ENCODE assay signal across 26 cellular contexts in the genomic region with DNA sequence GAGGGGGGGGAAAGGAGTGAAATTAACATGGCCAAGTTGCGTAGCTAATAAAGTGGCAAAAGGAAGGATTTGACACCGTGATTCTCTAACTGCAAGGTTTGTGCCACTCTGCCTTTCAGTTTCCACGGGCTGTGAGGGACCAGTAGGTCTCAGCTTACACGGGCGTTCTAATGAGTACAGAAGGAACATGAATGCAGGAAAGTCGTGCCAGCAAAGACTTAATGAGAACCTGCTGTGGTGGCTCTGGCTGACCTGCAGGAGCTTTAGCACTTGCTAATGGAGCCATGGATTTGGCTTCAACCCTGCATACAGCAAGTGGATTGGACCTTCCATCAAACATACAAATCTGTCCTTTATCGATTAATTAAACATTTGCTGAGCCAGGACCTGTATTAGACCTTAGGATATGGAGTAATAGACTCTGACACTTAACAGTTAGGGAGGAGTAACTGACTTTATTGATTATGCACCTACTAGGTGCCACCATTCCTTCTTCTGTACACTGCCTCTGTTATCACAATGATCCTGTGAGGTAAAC. TPM values are rescaled to one million over a fixed set of nuclear protein-coding genes. Genes with fewer than 3 reads are reported as not detected.
A peak's percentile ranks its signal among the peaks of the same experiment; 100 is the strongest.
DNase-seq lines count a peak whose midpoint lies in the region; TF ChIP-seq lines count a peak whose summit lies in the region.
"Had no signal": no experiment of that assay in that cellular context is flagged by ENCODE, and none has a peak within 500 bp of the region (broad histone marks: within the 10 kb centered on the region; RNA-seq: fewer than 3 reads in every experiment).

No MANE protein-coding gene starts in this region.

- CTCF ChIA-PET in activated naive CD4-positive, alpha-beta T cell treated with anti-CD3 and anti-CD28 coated beads, Interleukin-2, amount 10 ng/mL, durations not matched to agents 7 days and 5 days (lab: Charles Lee), result interaction anchor here (1.0 kb wide), 1 partner anchor 9 kb away, joined by 4 read pairs; no protein-coding TSS in a partner anchor

- TF ChIP-seq CTCF in brain (conservative IDR thresholded peaks at IDR 0.05) (no peak), nephron progenitor cell (IDR thresholded peaks at IDR 0.05) (no peak)

- DNase-seq in DMS 273 (lab: John Stamatoyannopoulos, UW; ENCODE audit: unreplicated experiment), result peak; percentile 46
- DNase-seq in DMS 273 treated with DMSO at 0.1 percent for 48 hours (lab: John Stamatoyannopoulos, UW), result no peak
- peak; percentile 12 for DNase-seq in GM04504 (ENCODE audit: low read depth)
- DNase-seq in nephron progenitor cell, result no peak
- no peak for DNase-seq in DMS79 (lab: John Stamatoyannopoulos, UW)
- DNase-seq in activated effector memory CD4-positive, alpha-beta T cell treated with Interleukin-2 at 50 U/mL for 16 hours, result no peak
- DNase-seq in activated naive CD4-positive, alpha-beta T cell treated with anti-CD3 and anti-CD28 coated beads, Interleukin-2, amount 10 ng/mL, durations not matched to agents 7 days and 5 days, result no peak
- DNase-seq: activated CD4-positive, alpha-beta memory T cell treated with anti-CD3 and anti-CD28 coated beads, Interleukin-2, amount 10 ng/mL, durations not matched to agents 7 days and 5 days; activated CD8-positive, alpha-beta memory T cell treated with anti-CD3 and anti-CD28 coated beads, Interleukin-2, amount 50 U/mL, for 4 hours; CD4-positive, alpha-beta T cell; effector CD8-positive, alpha-beta T cell; H7; hippocampal formation; mesendoderm; MM.1S; NCI-H2029; NCI-H526 treated with DMSO at 0.1 percent for 48 hours; pancreas; retina; SHP77; stimulated activated CD4-positive, alpha-beta T cell treated with anti-CD3 and anti-CD28 coated beads, Interleukin-2, amount 100 ng/mL, for 24 hours; stimulated activated naive CD8-positive, alpha-beta T cell treated with anti-CD3 and anti-CD28 coated beads, Interleukin-15, Interleukin-2, amounts not matched to agents 100 U/mL and 50 U/mL, for 24 hours; SW 1271 had no signal

- H3K27me3 Mint-ChIP-seq in brain, result no peaks in the 10 kb centered on the region
- no peaks in the 10 kb centered on the region for H3K27me3 Mint-ChIP-seq in nephron progenitor cell (ENCODE audit: low read depth, poor library complexity)
- no peaks in the 10 kb centered on the region for H3K27me3 Mint-ChIP-seq in activated naive CD4-positive, alpha-beta T cell treated with anti-CD3 and anti-CD28 coated beads, Interleukin-2, amount 10 ng/mL, durations not matched to agents 7 days and 5 days
- H3K27me3 Mint-ChIP-seq: activated CD4-positive, alpha-beta memory T cell treated with anti-CD3 and anti-CD28 coated beads, Interleukin-2, amount 10 ng/mL, durations not matched to agents 7 days and 5 days; CD4-positive, alpha-beta T cell had no signal

- H3K9me3 Mint-ChIP-seq in brain, result no peaks in the 10 kb centered on the region
- no peaks in the 10 kb centered on the region for H3K9me3 Mint-ChIP-seq in nephron progenitor cell
- no peaks in the 10 kb centered on the region for H3K9me3 Mint-ChIP-seq in activated naive CD4-positive, alpha-beta T cell treated with anti-CD3 and anti-CD28 coated beads, Interleukin-2, amount 10 ng/mL, durations not matched to agents 7 days and 5 days
- H3K9me3 Mint-ChIP-seq: activated CD4-positive, alpha-beta memory T cell treated with anti-CD3 and anti-CD28 coated beads, Interleukin-2, amount 10 ng/mL, durations not matched to agents 7 days and 5 days; activated naive CD4-positive, alpha-beta T cell treated with anti-CD3 and anti-CD28 coated beads, Interleukin-2, amount 50 U/mL, for 72 hours; CD4-positive, alpha-beta T cell; neural crest cell had no signal

- H3K4me1 Mint-ChIP-seq in brain (peaks cover 41% of the 10 kb centered on the region), nephron progenitor cell (no peaks in the 10 kb centered on the region)
- H3K4me1 Mint-ChIP-seq in activated naive CD4-positive, alpha-beta T cell treated with anti-CD3 and anti-CD28 coated beads, Interleukin-2, amount 10 ng/mL, durations not matched to agents 7 days and 5 days, result no peaks in the 10 kb centered on the region
- H3K4me1 Mint-ChIP-seq: activated CD4-positive, alpha-beta memory T cell treated with anti-CD3 and anti-CD28 coated beads, Interleukin-2, amount 10 ng/mL, durations not matched to agents 7 days and 5 days; neural crest cell had no signal

- peaks cover 60% of the 10 kb centered on the region for H3K36me3 Mint-ChIP-seq in brain
- peaks cover 60% of the 10 kb centered on the region for H3K36me3 Mint-ChIP-seq in nephron progenitor cell (ENCODE audit: low read depth)
- peaks cover 37% of the 10 kb centered on the region for H3K36me3 Mint-ChIP-seq in activated naive CD4-positive, alpha-beta T cell treated with anti-CD3 and anti-CD28 coated beads, Interleukin-2, amount 10 ng/mL, durations not matched to agents 7 days and 5 days
- H3K36me3 Mint-ChIP-seq: activated naive CD4-positive, alpha-beta T cell treated with anti-CD3 and anti-CD28 coated beads, Interleukin-2, amount 50 U/mL, for 72 hours had no signal

- H3K4me3 Mint-ChIP-seq in brain, result no peak overlapping the region
- H3K4me3 Mint-ChIP-seq in nephron progenitor cell, result no peak overlapping the region
- H3K4me3 Mint-ChIP-seq in activated naive CD4-positive, alpha-beta T cell treated with anti-CD3 and anti-CD28 coated beads, Interleukin-2, amount 10 ng/mL, durations not matched to agents 7 days and 5 days, result no peak overlapping the region
- H3K4me3 Mint-ChIP-seq: activated CD4-positive, alpha-beta memory T cell treated with anti-CD3 and anti-CD28 coated beads, Interleukin-2, amount 10 ng/mL, durations not matched to agents 7 days and 5 days; CD4-positive, alpha-beta T cell; neural crest cell had no signal

- H3K27ac Mint-ChIP-seq in brain, result peak overlapping the region in 4 of 5 experiments; percentile 30 to 54 (median 46)
- peak overlapping the region; percentile 48 for H3K27ac Mint-ChIP-seq in nephron progenitor cell
- H3K27ac Mint-ChIP-seq in activated naive CD4-positive, alpha-beta T cell treated with anti-CD3 and anti-CD28 coated beads, Interleukin-2, amount 10 ng/mL, durations not matched to agents 7 days and 5 days, result no peak overlapping the region
- H3K27ac Mint-ChIP-seq: activated CD4-positive, alpha-beta memory T cell treated with anti-CD3 and anti-CD28 coated beads, Interleukin-2, amount 10 ng/mL, durations not matched to agents 7 days and 5 days; CD4-positive, alpha-beta T cell had no signal

RNA-seq across cellular contexts. Expression of a gene that starts 15.1 kb away (rescaled TPM):
- polyA plus RNA-seq in brain (ENCODE audit: insufficient read depth, low read depth, low replicate concordance), result 79.2 TPM

RNA-seq across cellular contexts. Expression of a gene that starts 19.8 kb away (rescaled TPM):
- 26.9 TPM for polyA plus RNA-seq in brain (ENCODE audit: insufficient read depth, low read depth, low replicate concordance)

RNA-seq across cellular contexts. Expression of a gene that starts 27.8 kb away (rescaled TPM):
- 53.3 TPM for polyA plus RNA-seq in brain (ENCODE audit: insufficient read depth, low read depth, low replicate concordance)

RNA-seq across cellular contexts. Expression of a gene that starts 37.4 kb away (rescaled TPM):
- 20.7 TPM for polyA plus RNA-seq in brain (ENCODE audit: insufficient read depth, low read depth, low replicate concordance)

Comparison
In these comparisons a context has a peak if more than half of its experiments do, and no peak if none do; other contexts are left out.
1. DNase-seq: peak in DMS 273 (single experiment) and GM04504 (single experiment); none in DMS 273 treated with DMSO at 0.1 percent for 48 hours (single experiment), nephron progenitor cell (single experiment), DMS79 (single experiment), activated effector memory CD4-positive, alpha-beta T cell treated with Interleukin-2 at 50 U/mL for 16 hours (single experiment) and activated naive CD4-positive, alpha-beta T cell treated with anti-CD3 and anti-CD28 coated beads, Interleukin-2, amount 10 ng/mL, durations not matched to agents 7 days and 5 days (single experiment).